In the genomic region with DNA sequence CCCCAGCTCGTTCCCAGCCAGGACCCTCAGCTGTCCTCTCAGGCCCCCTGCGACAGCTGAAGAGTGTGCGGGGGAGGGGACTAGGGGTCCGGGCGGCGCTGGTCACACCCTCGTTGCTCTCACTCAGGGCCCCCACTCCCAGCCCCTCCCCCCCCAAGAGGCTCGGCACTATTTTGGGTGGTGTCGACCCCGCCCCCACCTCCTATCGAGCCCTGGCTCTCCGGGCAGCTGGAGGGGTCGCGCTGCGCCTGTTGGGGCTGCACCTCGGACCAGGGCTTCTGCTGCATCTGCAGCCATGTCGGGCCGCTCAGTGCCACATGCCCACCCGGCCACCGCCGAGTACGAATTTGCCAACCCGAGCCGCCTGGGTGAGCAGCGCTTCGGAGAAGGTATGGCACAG, we compare ENCODE assay signal across 10 cellular contexts. TPM values are rescaled to one million over a fixed set of nuclear protein-coding genes. Genes with fewer than 3 reads are reported as not detected.
DNase-seq lines count a peak whose midpoint lies in the region; ATAC-seq and TF ChIP-seq lines count a peak whose summit lies in the region.
"Had no signal": no experiment of that assay in that cellular context is flagged by ENCODE, and none has a peak within 500 bp of the region (broad histone marks: within the 10 kb centered on the region; RNA-seq: fewer than 3 reads in every experiment).

A gene with protein sequence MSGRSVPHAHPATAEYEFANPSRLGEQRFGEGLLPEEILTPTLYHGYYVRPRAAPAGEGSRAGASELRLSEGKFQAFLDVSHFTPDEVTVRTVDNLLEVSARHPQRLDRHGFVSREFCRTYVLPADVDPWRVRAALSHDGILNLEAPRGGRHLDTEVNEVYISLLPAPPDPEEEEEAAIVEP (plus strand): TSS at position 200 of the 400 bp plus-strand sequence. CDS start 96 bp downstream, at position 296.

- H3K27me3 ChIP-seq in H7 (ENCODE audit: control insufficient read depth, insufficient read depth, low read length) (no peaks in the 10 kb centered on the region; the same call in 1 of the 2 replicates), duodenal mucosa (ENCODE audit: control insufficient read depth in 1 of 2, insufficient read depth in 2 of 2, low read length in 2 of 2) (peaks cover 3% of the 10 kb centered on the region in 2 donors), left lung (peaks cover 0 to 44% of the 10 kb centered on the region in 2 donors), skeletal muscle satellite cell (ENCODE audit: control insufficient read depth, insufficient read depth, low read length) (no peaks in the 10 kb centered on the region)

- peak within 1 kb of the TSS; percentile 96 for H3K4me2 ChIP-seq in skeletal muscle satellite cell (ENCODE audit: low read length)

- H3K9ac ChIP-seq in duodenal mucosa (ENCODE audit: low read depth in 1 of 2, low read length in 2 of 2) (peak within 1 kb of the TSS; percentile 43 to 48), skeletal muscle satellite cell (ENCODE audit: low read depth, low read length) (peak within 1 kb of the TSS; percentile 98)

- H3K9me3 ChIP-seq in duodenal mucosa (ENCODE audit: control insufficient read depth in 1 of 2, low read length in 2 of 2): no peaks in the 10 kb centered on the region
- no peaks in the 10 kb centered on the region for H3K9me3 ChIP-seq in left lung
- H3K9me3 ChIP-seq in skeletal muscle satellite cell (replicated peaks; ENCODE audit: low read length): no peaks in the 10 kb centered on the region

- peak; percentile 53 for DNase-seq in H7
- peak in 1 of 2 donors; percentile 72 for DNase-seq in left lung
- DNase-seq in activated effector memory CD4-positive, alpha-beta T cell treated with anti-CD3 and anti-CD28 coated beads, Interleukin-2, amount 50 U/mL, for 16 hours: no peak
- DNase-seq in DMS153 treated with DMSO at 0.1 percent for 48 hours (lab: John Stamatoyannopoulos, UW; ENCODE audit: unreplicated experiment): no peak
- DNase-seq in AG20443 (ENCODE audit: low spot score): no peak
- DNase-seq in 8988T: no peak
- DNase-seq: activated CD4-positive, alpha-beta T cell treated with anti-CD3 and anti-CD28 coated beads for 1 hour; NK-92 treated with Interleukin-12 subunit alpha and Interleukin-12 subunit beta, amount 100 ng/mL, for 24 hours had no signal

- H3K4me1 ChIP-seq in duodenal mucosa (ENCODE audit: control insufficient read depth in 1 of 2, insufficient read depth in 2 of 2, low read length in 2 of 2): peaks cover 8 to 18% of the 10 kb centered on the region in 2 donors
- no peaks in the 10 kb centered on the region for H3K4me1 ChIP-seq in left lung
- peaks cover 47% of the 10 kb centered on the region for H3K4me1 ChIP-seq in skeletal muscle satellite cell (ENCODE audit: control insufficient read depth, insufficient read depth, low read length)

- no peak for TF ChIP-seq CTCF in left lung (IDR thresholded peaks at IDR 0.05)

- intact Hi-C loops in left lung (cut with DNase I): no loop called here

- H3K4me3 ChIP-seq in H7 (ENCODE audit: insufficient read depth, low read depth, low read length) (no peak within 1 kb of the TSS), duodenal mucosa (ENCODE audit: low read depth in 1 of 2, low read length in 2 of 2) (peak within 1 kb of the TSS; percentile 44 to 57), left lung (peak within 1 kb of the TSS; percentile 34 to 35), skeletal muscle satellite cell (ENCODE audit: low read length) (peak within 1 kb of the TSS; percentile 77)

- H3K36me3 ChIP-seq in H7 (replicated peaks; ENCODE audit: control insufficient read depth, insufficient read depth, low read length) (no peaks in the 10 kb centered on the region), duodenal mucosa (ENCODE audit: control insufficient read depth in 1 of 2, insufficient read depth in 2 of 2, low read length in 2 of 2) (no peaks in the 10 kb centered on the region), left lung (no peaks in the 10 kb centered on the region), skeletal muscle satellite cell (ENCODE audit: insufficient read depth, low read length) (peaks cover 25% of the 10 kb centered on the region)

- ATAC-seq in left lung: peak; percentile 8

- peak within 1 kb of the TSS; percentile 65 for H3K27ac ChIP-seq in duodenal mucosa (ENCODE audit: low read depth, low read length)
- peak within 1 kb of the TSS; percentile 60 to 85 for H3K27ac ChIP-seq in left lung

RNA-seq across cellular contexts. Expression of the gene that starts here (rescaled TPM):
- total RNA-seq in H7 (2014; rRNA removed; shearing (Covaris generic)): 0.18 TPM in 1 of 2 replicates, not detected in the other
- total RNA-seq in left lung: 1 to 10 TPM; 3.7 to 4.6 TPM
- total RNA-seq in skeletal muscle satellite cell (2012; rRNA removed): under 0.01 and 1.5 TPM in 2 replicates

Comparison
In these comparisons a context has a peak if more than half of its experiments do, and no peak if none do; other contexts are left out.
1. Peak in DNase-seq in H7; RNA of the gene not detected or under 1 TPM.